Comparison of ENCODE assay signal across 21 cellular contexts in genomic region chr19:16204005-16204294, GRCh38. TPM values are rescaled to one million over a fixed set of nuclear protein-coding genes. Genes with fewer than 3 reads are reported as not detected.
"Had no signal": no experiment of that assay in that cellular context is flagged by ENCODE, and none has a peak within 500 bp of the region (broad histone marks: within the 10 kb centered on the region; RNA-seq: fewer than 3 reads in every experiment).

No MANE protein-coding gene starts in this region.

- DNase-seq: activated CD4-positive, alpha-beta T cell treated with anti-CD3 and anti-CD28 coated beads, Interleukin-2, amount 50 U/mL, for 4 hours; activated CD4-positive, CD25-positive, alpha-beta regulatory T cell treated with anti-CD3 and anti-CD28 coated beads, Interleukin-2, amount 50 U/mL, for 72 hours; activated naive CD4-positive, alpha-beta T cell; activated T-cell treated with anti-CD3 and anti-CD28 coated beads, Interleukin-2, amount 50 U/mL, for 1 hour; amniotic stem cell; dermis blood vessel endothelial cell; foreskin fibroblast; mesendoderm; naive thymus-derived CD4-positive, alpha-beta T cell; stimulated activated CD4-positive, alpha-beta T cell treated with anti-CD3 and anti-CD28 coated beads, Interleukin-4, amount 100 ng/mL, for 24 hours; stimulated activated naive CD4-positive, alpha-beta T cell had no signal

- H3K27ac Mint-ChIP-seq: activated T-helper 17 cell treated with anti-CD3 and anti-CD28 coated beads, Interleukin-2, amount 50 U/mL, for 72 hours; T-helper 1 cell treated with Interleukin-12 subunit alpha and Interleukin-12 subunit beta and Interleukin-4 antibody, amounts not matched to agents 30 μg/mL and 1 μg/mL, for 36 hours had no signal

- H3K4me3 Mint-ChIP-seq: activated T-helper 17 cell treated with anti-CD3 and anti-CD28 coated beads, Interleukin-2, amount 50 U/mL, for 72 hours; naive thymus-derived CD4-positive, alpha-beta T cell; T-helper 1 cell treated with Interleukin-12 subunit alpha and Interleukin-12 subunit beta and Interleukin-4 antibody, amounts not matched to agents 30 μg/mL and 1 μg/mL, for 36 hours had no signal

- H3K27me3 Mint-ChIP-seq: activated T-helper 17 cell treated with anti-CD3 and anti-CD28 coated beads, Interleukin-2, amount 50 U/mL, for 72 hours; naive thymus-derived CD4-positive, alpha-beta T cell had no signal

- H3K27me3 ChIP-seq: neutrophil, pancreas, sigmoid colon, upper lobe of right lung had no signal

- H3K4me1 ChIP-seq: pancreas had no signal

- H3K27ac ChIP-seq: neutrophil, pancreas, sigmoid colon, upper lobe of right lung had no signal

- H3K9me3 Mint-ChIP-seq: activated T-helper 17 cell treated with anti-CD3 and anti-CD28 coated beads, Interleukin-2, amount 50 U/mL, for 72 hours; naive thymus-derived CD4-positive, alpha-beta T cell; T-helper 1 cell treated with Interleukin-12 subunit alpha and Interleukin-12 subunit beta and Interleukin-4 antibody, amounts not matched to agents 30 μg/mL and 1 μg/mL, for 36 hours had no signal

- H3K4me3 ChIP-seq: pancreas, sigmoid colon, upper lobe of right lung had no signal

- ATAC-seq: activated T-helper 17 cell treated with anti-CD3 and anti-CD28 coated beads, Interleukin-2, amount 50 U/mL, for 72 hours; naive thymus-derived CD4-positive, alpha-beta T cell; pancreas; upper lobe of right lung had no signal

- H3K9me3 ChIP-seq: neutrophil, pancreas, sigmoid colon, upper lobe of right lung had no signal

RNA-seq across cellular contexts. Expression of gene CIB3, which starts 30.6 kb away (rescaled TPM):
- total RNA-seq: dermis blood vessel endothelial cell; glomerular endothelial cell; liver; mucosa of gallbladder; naive thymus-derived CD4-positive, alpha-beta T cell; pancreas; pulmonary artery endothelial cell; sigmoid colon; upper lobe of right lung had no signal
- polyA plus RNA-seq: liver; naive thymus-derived CD4-positive, alpha-beta T cell; pancreas had no signal
